In genomic region chr6:7542878-7543394, GRCh38 we compare ENCODE assay signal across 8 cellular contexts. TPM values are rescaled to one million over a fixed set of nuclear protein-coding genes. Genes with fewer than 3 reads are reported as not detected.
DNase-seq lines count a peak whose midpoint lies in the region; ATAC-seq lines count a peak whose summit lies in the region.

No MANE protein-coding gene starts in this region.

- peak overlapping the region; percentile 74 for H2AFZ ChIP-seq in neuron (ENCODE audit: low read depth, low read length)

- H3K9me3 ChIP-seq in neuron (ENCODE audit: low read length), result peaks cover 8% of the 10 kb centered on the region

- H3K9me3 Mint-ChIP-seq in activated T-cell treated with anti-CD3 and anti-CD28 coated beads, Interleukin-2, amount 50 U/mL, for 4 hours, result no peaks in the 10 kb centered on the region

- H3K4me1 Mint-ChIP-seq in activated T-cell treated with anti-CD3 and anti-CD28 coated beads, Interleukin-2, amount 50 U/mL, for 4 hours (ENCODE audit: low read depth), result peaks cover 13% of the 10 kb centered on the region

- no peaks in the 10 kb centered on the region for H3K36me3 ChIP-seq in neuron (ENCODE audit: insufficient read depth, low read length)

- ATAC-seq in HG03280 (IDR thresholded peaks at IDR 0.05; ENCODE audit: unreplicated experiment) (no peak), HG02678 (IDR thresholded peaks at IDR 0.05; ENCODE audit: unreplicated experiment) (no peak)
- no peak for ATAC-seq in activated T-cell treated with anti-CD3 and anti-CD28 coated beads, Interleukin-2, amount 50 U/mL, for 4 hours

- H3K4me3 ChIP-seq in neuron (ENCODE audit: low read length), result no peak overlapping the region

- H3K36me3 Mint-ChIP-seq in activated T-cell treated with anti-CD3 and anti-CD28 coated beads, Interleukin-2, amount 50 U/mL, for 4 hours (ENCODE audit: insufficient read depth), result no peaks in the 10 kb centered on the region

- DNase-seq in SIG-M5 treated with dmso at 0.1 percent for 504 hours (lab: John Stamatoyannopoulos, UW; ENCODE audit: unreplicated experiment) (peak; percentile 18), SIG-M5 (lab: John Stamatoyannopoulos, UW) (no peak), RKO (ENCODE audit: low spot score) (peak; percentile 30), fibroblast of the conjunctiva (ENCODE audit: low read depth) (peak; percentile 18)
- DNase-seq in activated T-cell treated with anti-CD3 and anti-CD28 coated beads, Interleukin-2, amount 50 U/mL, for 4 hours, result no peak

- H3K27me3 ChIP-seq in neuron (ENCODE audit: insufficient read depth, low read length), result peaks cover 87% of the 10 kb centered on the region

- peaks cover 8% of the 10 kb centered on the region for H3K4me1 ChIP-seq in neuron (ENCODE audit: insufficient read depth, low read length)

- H3K4me3 Mint-ChIP-seq in activated T-cell treated with anti-CD3 and anti-CD28 coated beads, Interleukin-2, amount 50 U/mL, for 4 hours, result no peak overlapping the region

- peaks cover 71% of the 10 kb centered on the region for H3K27me3 Mint-ChIP-seq in activated T-cell treated with anti-CD3 and anti-CD28 coated beads, Interleukin-2, amount 50 U/mL, for 4 hours (ENCODE audit: low read depth)

RNA-seq across cellular contexts. Expression of gene DSP, which starts 1.5 kb away (rescaled TPM):
- under 1 TPM; 0.14 to 0.29 (median 0.23) TPM for total RNA-seq in activated T-cell treated with anti-CD3 and anti-CD28 coated beads, Interleukin-2, amount 50 U/mL, for 4 hours

RNA-seq across cellular contexts. Expression of gene SNRNP48, which starts 47.1 kb away (rescaled TPM):
- total RNA-seq in activated T-cell treated with anti-CD3 and anti-CD28 coated beads, Interleukin-2, amount 50 U/mL, for 4 hours, result 10 to 100 TPM; 12.2 to 14.2 (median 12.5) TPM

Comparison
In these comparisons a context has a peak if more than half of its experiments do, and no peak if none do; other contexts are left out.
1. DNase-seq: peak in SIG-M5 treated with dmso at 0.1 percent for 504 hours (single experiment), RKO (single experiment) and fibroblast of the conjunctiva (single experiment); none in SIG-M5 (single experiment) and activated T-cell treated with anti-CD3 and anti-CD28 coated beads, Interleukin-2, amount 50 U/mL, for 4 hours (single experiment).